In genomic region chr16:5033256-5034166, GRCh38 we compare ENCODE assay signal across 8 cellular contexts. TPM values are rescaled to one million over a fixed set of nuclear protein-coding genes. Genes with fewer than 3 reads are reported as not detected.
A peak's percentile ranks its signal among the peaks of the same experiment; 100 is the strongest.
DNase-seq lines count a peak whose midpoint lies in the region; ATAC-seq, FAIRE-seq and TF ChIP-seq lines count a peak whose summit lies in the region.

Gene NAGPA (minus strand): TSS chr16:5033935. CDS start chr16:5033914, 21 bp downstream.

- H3K4me3 ChIP-seq in right atrium auricular region, result peak within 1 kb of the TSS; percentile 85 to 97
- peak within 1 kb of the TSS; percentile 95 for H3K4me3 ChIP-seq in psoas muscle

- H3K4me1 ChIP-seq in right atrium auricular region (peaks cover 0 to 25% of the 10 kb centered on the region in 2 donors), psoas muscle (peaks cover 13% of the 10 kb centered on the region)

- peak; percentile 91 for DNase-seq in GM12892 (ENCODE audit: insufficient read length)
- DNase-seq in NCI-H146 (lab: John Stamatoyannopoulos, UW), result peak; percentile 85
- DNase-seq in anterior cingulate cortex (lab: John Stamatoyannopoulos, UW), result peak; percentile 40 to 95 (median 83)
- DNase-seq in right atrium auricular region (ENCODE audit: low spot score), result peak; percentile 92
- peak; percentile 90 to 96 for DNase-seq in psoas muscle
- DNase-seq in ureter (ENCODE audit: low spot score), result peak; percentile 93

- H3K27me3 ChIP-seq in right atrium auricular region (no peaks in the 10 kb centered on the region), psoas muscle (ENCODE audit: insufficient read depth in 3 of 3, low read length in 2 of 3) (no peaks in the 10 kb centered on the region)

- intact Hi-C loops in T-helper 2 cell treated with Interferon-gamma antibody and Interleukin-4, amounts not matched to agents 100 ng/mL and 5 ng/mL, for 36 hours (cut with micrococcal nuclease), result loop anchor here (2.0 to 5.0 kb wide), 2 partner anchors 37 to 186 kb away; partner anchors contain the start of genes ALG1, GLYR1 and UBN1
- intact Hi-C loops in psoas muscle (cut with DNase I), result loop anchor here in 1 of 2 donors (10.0 kb wide), 1 partner anchor 61 kb away; the partner anchor contains the start of gene EEF2KMT

- 0 to 1% (median 0%) methylated on average over 77 to 104 of the region's 104 CpGs for WGBS in psoas muscle, 3 donors

- H3K27ac ChIP-seq in right atrium auricular region, result peak within 1 kb of the TSS; percentile 63 to 71
- H3K27ac ChIP-seq in psoas muscle, result peak within 1 kb of the TSS; percentile 78

- no peaks in the 10 kb centered on the region for H3K36me3 ChIP-seq in right atrium auricular region
- peaks cover 0 to 25% of the 10 kb centered on the region in 2 donors for H3K36me3 ChIP-seq in psoas muscle (ENCODE audit: insufficient read depth in 1 of 2, low read depth in 1 of 2)

- ATAC-seq in HG02759 (IDR thresholded peaks at IDR 0.05; ENCODE audit: unreplicated experiment) (peak; percentile 92), psoas muscle (peak; percentile 95 to 99 (median 96))

- TF ChIP-seq CTCF in right atrium auricular region (IDR thresholded peaks at IDR 0.05) (no peak), psoas muscle (IDR thresholded peaks at IDR 0.05) (no peak)

- peak; percentile 87 for FAIRE-seq in GM12892 (lab: Jason Lieb, UNC)

- peak; percentile 74; the same call in 1 of the 2 replicates for TF ChIP-seq POLR2A in GM12892 (IDR thresholded peaks at IDR 0.05; ENCODE audit: low read depth, low read length)

- no peaks in the 10 kb centered on the region for H3K9me3 ChIP-seq in right atrium auricular region
- no peaks in the 10 kb centered on the region for H3K9me3 ChIP-seq in psoas muscle

RNA-seq across cellular contexts. Expression of gene NAGPA, which starts in this region (rescaled TPM):
- polyA plus RNA-seq in GM12892 (2012; ENCODE audit: missing spikeins), result 4.3 TPM
- 13.7 and 14.0 TPM in 2 replicates for total RNA-seq in T-helper 2 cell treated with Interferon-gamma antibody and Interleukin-4, amounts not matched to agents 100 ng/mL and 5 ng/mL, for 36 hours
- total RNA-seq in right atrium auricular region, result 10 to 100 TPM in 1 of 2 donors, 1 to 10 TPM in 1; 8.1 to 12.7 TPM
- 1 to 10 TPM; 4.4 to 8.1 (median 6.4) TPM for total RNA-seq in psoas muscle
- polyA plus RNA-seq in psoas muscle, result 10 to 100 TPM in 1 of 3 donors, 1 to 10 TPM in 2; 5.3 to 12.3 (median 9.8) TPM
- total RNA-seq in ureter, result 9.0 TPM

Comparison
In these comparisons a context has a peak if more than half of its experiments do, and no peak if none do; other contexts are left out.
1. Peak in every context shown above with its lines: DNase-seq, ATAC-seq, H3K4me3 ChIP-seq and H3K27ac ChIP-seq.